1 cellular context compared by ENCODE assay signal in the genomic region with DNA sequence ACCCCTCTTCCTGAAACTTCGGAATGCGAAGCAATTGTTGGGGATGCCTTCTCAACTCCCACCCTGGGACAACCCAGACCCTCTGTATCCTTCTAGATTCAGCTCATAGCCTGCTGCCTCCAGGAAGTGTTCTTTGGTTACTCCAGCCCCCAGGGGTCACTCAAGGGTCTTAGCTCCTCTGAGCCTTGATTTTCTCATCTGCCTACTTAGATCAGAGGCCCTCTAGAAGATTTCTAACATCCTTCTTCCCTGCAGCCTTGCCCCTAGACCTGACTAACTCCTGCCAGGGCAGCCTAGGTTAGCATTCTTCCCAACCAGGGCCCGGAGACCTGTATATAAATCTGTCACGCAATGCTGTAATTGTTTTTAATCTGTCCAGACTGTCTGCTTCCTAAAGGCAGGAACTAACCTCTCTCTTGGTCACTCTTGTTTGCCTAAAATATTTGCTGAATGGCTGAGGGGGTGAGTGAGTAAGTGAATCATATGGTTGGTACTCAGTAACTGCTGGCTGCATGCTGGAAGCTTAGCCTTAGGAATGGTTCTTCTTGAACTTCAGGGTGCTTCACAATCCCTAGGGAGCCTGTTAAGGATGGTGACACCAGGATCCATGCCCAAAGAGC.
TF ChIP-seq lines count a peak whose summit lies in the region.

No MANE protein-coding gene starts in this region.

TF ChIP-seq in IMR-90, 13 proteins besides CTCF, POLR2A, EP300 and RAD21:
- TF ChIP-seq, protein P1, sequence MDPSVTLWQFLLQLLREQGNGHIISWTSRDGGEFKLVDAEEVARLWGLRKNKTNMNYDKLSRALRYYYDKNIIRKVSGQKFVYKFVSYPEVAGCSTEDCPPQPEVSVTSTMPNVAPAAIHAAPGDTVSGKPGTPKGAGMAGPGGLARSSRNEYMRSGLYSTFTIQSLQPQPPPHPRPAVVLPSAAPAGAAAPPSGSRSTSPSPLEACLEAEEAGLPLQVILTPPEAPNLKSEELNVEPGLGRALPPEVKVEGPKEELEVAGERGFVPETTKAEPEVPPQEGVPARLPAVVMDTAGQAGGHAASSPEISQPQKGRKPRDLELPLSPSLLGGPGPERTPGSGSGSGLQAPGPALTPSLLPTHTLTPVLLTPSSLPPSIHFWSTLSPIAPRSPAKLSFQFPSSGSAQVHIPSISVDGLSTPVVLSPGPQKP (IDR thresholded peaks at IDR 0.05; ENCODE audit: borderline replicate concordance, low read depth, low read length), result no peak
- TF ChIP-seq CEBPB (IDR thresholded peaks at IDR 0.05; ENCODE audit: low read depth, low read length) (no peak), CHD1 (IDR thresholded peaks at IDR 0.05; ENCODE audit: low read depth, low read length) (no peak), NFE2L2 (IDR thresholded peaks at IDR 0.05; ENCODE audit: low read depth, low read length) (no peak), SMC3 (IDR thresholded peaks at IDR 0.05; ENCODE audit: low read depth, low read length) (peak; percentile 23; the same call in 1 of the 2 replicates), RCOR1 (IDR thresholded peaks at IDR 0.05; ENCODE audit: insufficient replicate concordance, low read length) (peak; percentile 9), MAFK (IDR thresholded peaks at IDR 0.05; ENCODE audit: low read depth, low read length) (peak; percentile 59), FOS (IDR thresholded peaks at IDR 0.05; ENCODE audit: low read depth, low read length) (peak; percentile 48; the same call in 1 of the 2 replicates)
